ENCODE assay signal across 23 cellular contexts in genomic region chr14:53599221-53599945, GRCh38.
DNase-seq lines count a peak whose midpoint lies in the region; ATAC-seq and TF ChIP-seq lines count a peak whose summit lies in the region.
"Had no signal": no experiment of that assay in that cellular context is flagged by ENCODE, and none has a peak within 500 bp of the region (broad histone marks: within the 10 kb centered on the region; RNA-seq: fewer than 3 reads in every experiment).

No MANE protein-coding gene starts in this region.

- in situ Hi-C loops in mammary epithelial cell (cut with MboI; ENCODE audit: low sequenced_read_pairs in 2 of 2) = no loop called here

- H3K4me1 Mint-ChIP-seq in glutamatergic neuron (ENCODE audit: low read depth, unreplicated experiment) = no peaks in the 10 kb centered on the region
- peaks cover 46% of the 10 kb centered on the region for H3K4me1 Mint-ChIP-seq in neural progenitor cell
- H3K4me1 Mint-ChIP-seq: activated naive CD8-positive, alpha-beta T cell treated with anti-CD3 and anti-CD28 coated beads, Interleukin-2, amount 50 U/mL, for 24 hours; activated T-helper 17 cell treated with anti-CD3 and anti-CD28 coated beads, Interleukin-2, amount 50 U/mL, for 72 hours; CD8-positive, alpha-beta memory T cell; immature natural killer cell had no signal

- CTCF ChIA-PET in mammary epithelial cell (lab: Charles Lee; ENCODE audit: low non-redundant PET) = no interaction called here

- H2AFZ ChIP-seq in neural progenitor cell (replicated peaks) (no peak overlapping the region), mammary epithelial cell (ENCODE audit: low read depth, low read length) (no peak overlapping the region)

- no peak overlapping the region; the same call in 1 of the 2 replicates for H3K9ac ChIP-seq in HUES64 (ENCODE audit: low read depth, low read length)
- H3K9ac ChIP-seq in neural progenitor cell = no peak overlapping the region
- H3K9ac ChIP-seq in mammary epithelial cell (ENCODE audit: insufficient read depth, low read length) = no peak overlapping the region

- ATAC-seq in HG02759 (IDR thresholded peaks at IDR 0.05; ENCODE audit: unreplicated experiment) = no peak
- ATAC-seq: activated naive CD8-positive, alpha-beta T cell treated with anti-CD3 and anti-CD28 coated beads, Interleukin-2, amount 50 U/mL, for 24 hours; activated T-helper 17 cell treated with anti-CD3 and anti-CD28 coated beads, Interleukin-2, amount 50 U/mL, for 72 hours had no signal

- H3K9me3 Mint-ChIP-seq in glutamatergic neuron (ENCODE audit: unreplicated experiment) (no peaks in the 10 kb centered on the region), neural progenitor cell (no peaks in the 10 kb centered on the region)
- H3K9me3 Mint-ChIP-seq: activated naive CD8-positive, alpha-beta T cell treated with anti-CD3 and anti-CD28 coated beads, Interleukin-2, amount 50 U/mL, for 24 hours; activated T-helper 17 cell treated with anti-CD3 and anti-CD28 coated beads, Interleukin-2, amount 50 U/mL, for 72 hours; T-helper 2 cell treated with Interferon-gamma antibody and Interleukin-4, amounts not matched to agents 5 μg/mL and 100 μg/mL, for 36 hours had no signal

- H3K36me3 ChIP-seq in HUES64 (ENCODE audit: insufficient read depth, low read length) = no peaks in the 10 kb centered on the region
- no peaks in the 10 kb centered on the region for H3K36me3 ChIP-seq in neural progenitor cell
- no peaks in the 10 kb centered on the region for H3K36me3 ChIP-seq in mammary epithelial cell (ENCODE audit: insufficient read depth, low read length)
- H3K36me3 ChIP-seq: breast epithelium, left ventricle myocardium inferior, right atrium auricular region, tibial artery had no signal

- no peak for TF ChIP-seq CTCF in glutamatergic neuron (IDR thresholded peaks at IDR 0.05; ENCODE audit: partially characterized antibody, unreplicated experiment)
- no peak for TF ChIP-seq CTCF in neural progenitor cell (IDR thresholded peaks at IDR 0.05)
- no peak for TF ChIP-seq CTCF in mammary epithelial cell (conservative IDR thresholded peaks at IDR 0.05 in 1 of 2, IDR thresholded peaks at IDR 0.05 in 1 of 2; ENCODE audit: extremely low read depth in 1 of 2, insufficient read depth in 1 of 2, low read depth in 1 of 2, low read length in 2 of 2)

- intact Hi-C loops in mammary epithelial cell (cut with micrococcal nuclease) = no loop called here

- H3K79me2 ChIP-seq in neural progenitor cell (ENCODE audit: low read depth) (no peaks in the 10 kb centered on the region), mammary epithelial cell (ENCODE audit: insufficient read depth, low read length) (no peaks in the 10 kb centered on the region)

- dilution Hi-C loops in mammary epithelial cell (cut with HindIII; ENCODE audit: low sequenced_read_pairs) = no loop called here

- no peak overlapping the region for H3K4me3 Mint-ChIP-seq in glutamatergic neuron (ENCODE audit: unreplicated experiment)
- H3K4me3 Mint-ChIP-seq in neural progenitor cell = no peak overlapping the region
- H3K4me3 Mint-ChIP-seq: activated naive CD8-positive, alpha-beta T cell treated with anti-CD3 and anti-CD28 coated beads, Interleukin-2, amount 50 U/mL, for 24 hours; activated T-helper 17 cell treated with anti-CD3 and anti-CD28 coated beads, Interleukin-2, amount 50 U/mL, for 72 hours; CD8-positive, alpha-beta memory T cell; immature natural killer cell; stimulated activated naive CD8-positive, alpha-beta T cell treated with anti-CD3 and anti-CD28 coated beads, Interleukin-15, Interleukin-2, amounts not matched to agents 100 ng/mL and 50 ng/mL, for 24 hours; T-helper 2 cell treated with Interferon-gamma antibody and Interleukin-4, amounts not matched to agents 5 μg/mL and 100 μg/mL, for 36 hours had no signal

- H3K4me1 ChIP-seq in HUES64 (ENCODE audit: insufficient read depth, low read length) (peaks cover 26% of the 10 kb centered on the region), neural progenitor cell (peaks cover 25% of the 10 kb centered on the region), mammary epithelial cell (ENCODE audit: insufficient read depth, low read length) (no peaks in the 10 kb centered on the region)
- H3K4me1 ChIP-seq: breast epithelium, left ventricle myocardium inferior, right atrium auricular region, tibial artery had no signal

- no peaks in the 10 kb centered on the region for H3K27me3 ChIP-seq in HUES64 (ENCODE audit: insufficient read depth, low read length)
- H3K27me3 ChIP-seq in neural progenitor cell = no peaks in the 10 kb centered on the region
- H3K27me3 ChIP-seq in mammary epithelial cell (ENCODE audit: insufficient read depth, low read length) = peaks cover 4% of the 10 kb centered on the region
- H3K27me3 ChIP-seq: breast epithelium, right atrium auricular region, tibial artery had no signal

- no peaks in the 10 kb centered on the region for H3K36me3 Mint-ChIP-seq in glutamatergic neuron (ENCODE audit: unreplicated experiment)
- peaks cover 3% of the 10 kb centered on the region for H3K36me3 Mint-ChIP-seq in neural progenitor cell
- H3K36me3 Mint-ChIP-seq: CD8-positive, alpha-beta memory T cell; immature natural killer cell had no signal

- peak overlapping the region; percentile 27 for H3K4me2 ChIP-seq in neural progenitor cell
- no peak overlapping the region for H3K4me2 ChIP-seq in mammary epithelial cell (ENCODE audit: insufficient read depth, low read depth, low read length)

- H3K4me3 ChIP-seq in HUES64 (ENCODE audit: low read length) = no peak overlapping the region
- H3K4me3 ChIP-seq in neural progenitor cell = no peak overlapping the region
- no peak overlapping the region for H3K4me3 ChIP-seq in mammary epithelial cell (replicated peaks in 1 of 3; ENCODE audit: insufficient read depth in 1 of 3, low read depth in 2 of 3, low read length in 3 of 3)
- H3K4me3 ChIP-seq: breast epithelium, left ventricle myocardium inferior, right atrium auricular region, SK-N-MC, tibial artery had no signal

- H3K9me3 ChIP-seq in HUES64 (ENCODE audit: insufficient read depth, low read depth, low read length) = peaks cover 5% of the 10 kb centered on the region; the same call in 1 of the 2 replicates
- no peaks in the 10 kb centered on the region for H3K9me3 ChIP-seq in neural progenitor cell (ENCODE audit: low read depth)
- H3K9me3 ChIP-seq in mammary epithelial cell (replicated peaks; ENCODE audit: insufficient read depth, low read length) = no peaks in the 10 kb centered on the region
- H3K9me3 ChIP-seq: breast epithelium, tibial artery had no signal

- H3K27me3 Mint-ChIP-seq in glutamatergic neuron (ENCODE audit: unreplicated experiment) (no peaks in the 10 kb centered on the region), neural progenitor cell (ENCODE audit: insufficient read depth, low read depth) (peaks cover 7% of the 10 kb centered on the region)
- H3K27me3 Mint-ChIP-seq: activated naive CD8-positive, alpha-beta T cell treated with anti-CD3 and anti-CD28 coated beads, Interleukin-2, amount 50 U/mL, for 24 hours; activated T-helper 17 cell treated with anti-CD3 and anti-CD28 coated beads, Interleukin-2, amount 50 U/mL, for 72 hours; CD8-positive, alpha-beta memory T cell; stimulated activated naive CD8-positive, alpha-beta T cell treated with anti-CD3 and anti-CD28 coated beads, Interleukin-15, Interleukin-2, amounts not matched to agents 100 ng/mL and 50 ng/mL, for 24 hours had no signal

- H3K27ac ChIP-seq in HUES64 (ENCODE audit: low read depth, low read length) (peak overlapping the region; percentile 64), neural progenitor cell (no peak overlapping the region), mammary epithelial cell (ENCODE audit: insufficient read depth, low read depth, low read length) (no peak overlapping the region)
- H3K27ac ChIP-seq: breast epithelium, left ventricle myocardium inferior, right atrium auricular region, SK-N-MC, tibial artery, VCaP had no signal

- WGBS in HUES64 = 81% methylated on average over 6 of the region's 6 CpGs
- WGBS in mammary epithelial cell (ENCODE audit: low coverage, missing lambda C conversion rate) = 76% methylated on average over 6 of the region's 6 CpGs

- peak overlapping the region; percentile 78 for H3K27ac Mint-ChIP-seq in glutamatergic neuron (ENCODE audit: unreplicated experiment)
- H3K27ac Mint-ChIP-seq in neural progenitor cell = peak overlapping the region; percentile 95
- H3K27ac Mint-ChIP-seq: activated naive CD8-positive, alpha-beta T cell treated with anti-CD3 and anti-CD28 coated beads, Interleukin-2, amount 50 U/mL, for 24 hours; activated T-helper 17 cell treated with anti-CD3 and anti-CD28 coated beads, Interleukin-2, amount 50 U/mL, for 72 hours; CD8-positive, alpha-beta memory T cell; immature natural killer cell; stimulated activated naive CD8-positive, alpha-beta T cell treated with anti-CD3 and anti-CD28 coated beads, Interleukin-15, Interleukin-2, amounts not matched to agents 100 ng/mL and 50 ng/mL, for 24 hours; T-helper 2 cell treated with Interferon-gamma antibody and Interleukin-4, amounts not matched to agents 5 μg/mL and 100 μg/mL, for 36 hours had no signal

- H3F3A ChIP-seq in neural progenitor cell (ENCODE audit: low read depth) = no peaks in the 10 kb centered on the region

- DNase-seq in NCI-H82 (lab: John Stamatoyannopoulos, UW) (peak; percentile 76), glutamatergic neuron (no peak), neural progenitor cell (ENCODE audit: low spot score) (no peak), A172 (ENCODE audit: low spot score) (no peak), mammary epithelial cell (no peak)
- DNase-seq: activated naive CD8-positive, alpha-beta T cell treated with anti-CD3 and anti-CD28 coated beads, Interleukin-2, amount 50 U/mL, for 24 hours; CD8-positive, alpha-beta memory T cell; cortex of kidney; head of caudate nucleus; immature natural killer cell; left ventricle myocardium inferior; NCI-H2029; NCI-H510A treated with DMSO at 0.1 percent for 48 hours; tibial artery had no signal

- H4K20me1 ChIP-seq in neural progenitor cell (ENCODE audit: low read depth) (no peaks in the 10 kb centered on the region), mammary epithelial cell (ENCODE audit: insufficient read depth, low read length) (no peaks in the 10 kb centered on the region)

- BruUV-seq in mammary epithelial cell (replicated peaks; lab: Mats Ljungman, UMichigan) = no TSS peak
